Comparison of ENCODE assay signal across 8 cellular contexts in the genomic region with DNA sequence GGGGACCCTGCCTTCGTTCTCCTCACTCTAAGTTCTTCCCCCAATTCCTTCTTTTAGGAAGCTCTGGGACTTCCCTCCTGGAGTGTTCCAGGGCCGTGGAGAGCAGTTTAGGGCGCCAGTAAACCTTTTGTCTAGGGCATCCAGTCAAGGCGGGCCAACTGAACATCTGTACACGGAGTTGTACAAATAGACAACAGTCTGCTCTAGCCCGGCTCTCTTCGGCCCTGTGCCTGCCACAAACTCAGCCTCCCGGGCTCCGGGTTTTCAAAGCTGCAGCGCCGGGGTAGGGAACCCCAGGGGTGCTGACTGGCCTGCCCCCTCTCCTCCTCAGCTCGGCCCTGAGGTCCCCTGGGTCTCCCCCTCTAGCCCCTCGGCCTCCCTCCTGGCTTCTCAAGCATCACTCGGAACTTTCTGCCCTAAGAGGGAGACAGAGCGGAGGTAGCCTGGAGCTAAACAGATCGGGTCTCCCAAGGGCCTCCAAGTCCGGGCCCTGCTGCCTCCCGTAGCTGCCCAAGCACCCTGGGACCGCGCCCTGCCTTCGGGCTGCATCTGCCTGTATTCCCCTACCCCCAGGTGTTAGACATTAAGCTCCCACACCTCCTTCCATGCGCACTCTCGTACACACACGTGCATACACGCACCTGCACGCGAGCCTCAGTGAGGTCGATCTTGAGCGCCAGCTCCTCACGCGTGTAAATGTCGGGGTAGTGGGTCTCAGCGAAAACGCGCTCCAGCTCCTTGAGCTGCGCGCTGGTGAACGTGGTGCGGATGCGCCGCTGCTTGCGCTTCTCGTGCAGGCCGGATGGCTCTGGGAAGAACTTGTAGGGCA. TPM values are rescaled to one million over a fixed set of nuclear protein-coding genes. Genes with fewer than 3 reads are reported as not detected.
A peak's percentile ranks its signal among the peaks of the same experiment; 100 is the strongest.
DNase-seq lines count a peak whose midpoint lies in the region; ATAC-seq and TF ChIP-seq lines count a peak whose summit lies in the region.

No MANE protein-coding gene starts in this region.

- no peaks in the 10 kb centered on the region for H3K9me3 Mint-ChIP-seq in activated CD4-positive, alpha-beta memory T cell treated with anti-CD3 and anti-CD28 coated beads, Interleukin-2, amount 10 ng/mL, durations not matched to agents 7 days and 5 days
- H3K9me3 Mint-ChIP-seq in activated CD4-positive, alpha-beta memory T cell treated with anti-CD3 and anti-CD28 coated beads for 36 hours = no peaks in the 10 kb centered on the region
- H3K9me3 Mint-ChIP-seq in activated naive CD8-positive, alpha-beta T cell treated with anti-CD3 and anti-CD28 coated beads, Interleukin-2, amount 10 ng/mL, durations not matched to agents 7 days and 5 days = peaks cover 1% of the 10 kb centered on the region

- H3K27me3 Mint-ChIP-seq in activated CD4-positive, alpha-beta memory T cell treated with anti-CD3 and anti-CD28 coated beads, Interleukin-2, amount 10 ng/mL, durations not matched to agents 7 days and 5 days = peaks cover 43% of the 10 kb centered on the region
- peaks cover 44% of the 10 kb centered on the region for H3K27me3 Mint-ChIP-seq in activated CD4-positive, alpha-beta memory T cell treated with anti-CD3 and anti-CD28 coated beads for 36 hours
- peaks cover 45% of the 10 kb centered on the region for H3K27me3 Mint-ChIP-seq in activated naive CD8-positive, alpha-beta T cell treated with anti-CD3 and anti-CD28 coated beads, Interleukin-2, amount 10 ng/mL, durations not matched to agents 7 days and 5 days

- H3K79me2 ChIP-seq in OCI-LY7 (ENCODE audit: insufficient read depth, low read depth, low read length) = no peaks in the 10 kb centered on the region

- ATAC-seq in activated naive CD8-positive, alpha-beta T cell treated with anti-CD3 and anti-CD28 coated beads, Interleukin-2, amount 10 ng/mL, durations not matched to agents 7 days and 5 days (ENCODE audit: low read depth) = no peak
- ATAC-seq in left lung (peak; percentile 1), thoracic aorta (ENCODE audit: insufficient number of reproducible peaks, low FRiP score, low read depth) (no peak)

- peaks cover 21% of the 10 kb centered on the region for H3K4me1 Mint-ChIP-seq in activated CD4-positive, alpha-beta memory T cell treated with anti-CD3 and anti-CD28 coated beads, Interleukin-2, amount 10 ng/mL, durations not matched to agents 7 days and 5 days
- H3K4me1 Mint-ChIP-seq in activated CD4-positive, alpha-beta memory T cell treated with anti-CD3 and anti-CD28 coated beads for 36 hours (ENCODE audit: low read depth) = peaks cover 21% of the 10 kb centered on the region
- H3K4me1 Mint-ChIP-seq in activated naive CD8-positive, alpha-beta T cell treated with anti-CD3 and anti-CD28 coated beads, Interleukin-2, amount 10 ng/mL, durations not matched to agents 7 days and 5 days = peaks cover 18% of the 10 kb centered on the region

- POLR2A ChIA-PET in activated CD4-positive, alpha-beta memory T cell treated with anti-CD3 and anti-CD28 coated beads, Interleukin-2, amount 10 ng/mL, durations not matched to agents 7 days and 5 days (lab: Charles Lee) = interaction anchor here (0.6 to 1.8 kb wide), 4 partner anchors 15 to 26 kb away, joined by 3 to 7 read pairs (median 5); a partner anchor contains a TSS
- POLR2A ChIA-PET in activated CD4-positive, alpha-beta memory T cell treated with anti-CD3 and anti-CD28 coated beads for 36 hours (lab: Charles Lee) = no interaction called here
- POLR2A ChIA-PET in activated naive CD8-positive, alpha-beta T cell treated with anti-CD3 and anti-CD28 coated beads, Interleukin-2, amount 10 ng/mL, durations not matched to agents 7 days and 5 days (lab: Charles Lee) = interaction anchor here (1.0 kb wide), 1 partner anchor 17 kb away, joined by 5 read pairs; no protein-coding TSS in a partner anchor
- POLR2A ChIA-PET in OCI-LY7 (lab: Charles Lee) = no interaction called here

- no peaks in the 10 kb centered on the region for H4K20me1 ChIP-seq in OCI-LY7 (ENCODE audit: insufficient read depth, low read length)

- DNase-seq in activated CD4-positive, alpha-beta memory T cell treated with anti-CD3 and anti-CD28 coated beads, Interleukin-2, amount 10 ng/mL, durations not matched to agents 7 days and 5 days = no peak
- DNase-seq in activated CD4-positive, alpha-beta memory T cell treated with anti-CD3 and anti-CD28 coated beads for 36 hours = no peak
- peak; percentile 47 for DNase-seq in activated naive CD8-positive, alpha-beta T cell treated with anti-CD3 and anti-CD28 coated beads, Interleukin-2, amount 10 ng/mL, durations not matched to agents 7 days and 5 days
- no peak for DNase-seq in left lung
- no peak for DNase-seq in thoracic aorta (ENCODE audit: low spot score)
- DNase-seq in OCI-LY7 (ENCODE audit: low spot score) = no peak
- no peak for DNase-seq in foreskin melanocyte
- DNase-seq in HT-29 (ENCODE audit: low spot score) = no peak

- TF ChIP-seq CTCF in left lung (IDR thresholded peaks at IDR 0.05) (no peak), thoracic aorta (IDR thresholded peaks at IDR 0.05) (no peak), OCI-LY7 (conservative IDR thresholded peaks at IDR 0.05; ENCODE audit: low read length) (no peak)

- H3K27ac Mint-ChIP-seq in activated CD4-positive, alpha-beta memory T cell treated with anti-CD3 and anti-CD28 coated beads, Interleukin-2, amount 10 ng/mL, durations not matched to agents 7 days and 5 days = no peak overlapping the region
- no peak overlapping the region for H3K27ac Mint-ChIP-seq in activated CD4-positive, alpha-beta memory T cell treated with anti-CD3 and anti-CD28 coated beads for 36 hours
- H3K27ac Mint-ChIP-seq in activated naive CD8-positive, alpha-beta T cell treated with anti-CD3 and anti-CD28 coated beads, Interleukin-2, amount 10 ng/mL, durations not matched to agents 7 days and 5 days = no peak overlapping the region

- no peak overlapping the region for H2AFZ ChIP-seq in OCI-LY7 (ENCODE audit: low read length)

- H3K27ac ChIP-seq in left lung = no peak overlapping the region
- H3K27ac ChIP-seq in thoracic aorta = no peak overlapping the region
- H3K27ac ChIP-seq in OCI-LY7 (ENCODE audit: low read depth, low read length, poor library complexity, severe bottlenecking) = no peak overlapping the region

- H3K4me3 ChIP-seq in left lung = peak overlapping the region in 1 of 2 donors; percentile 32
- peak overlapping the region; percentile 69 for H3K4me3 ChIP-seq in thoracic aorta
- H3K4me3 ChIP-seq in OCI-LY7 (ENCODE audit: low read depth, low read length, poor library complexity, severe bottlenecking) = no peak overlapping the region

- peaks cover 55 to 70% of the 10 kb centered on the region in 2 donors for H3K27me3 ChIP-seq in left lung
- H3K27me3 ChIP-seq in thoracic aorta (replicated peaks; ENCODE audit: insufficient read depth) = peaks cover 2% of the 10 kb centered on the region

- H3K36me3 ChIP-seq in left lung (peaks cover 0 to 32% of the 10 kb centered on the region in 2 donors), thoracic aorta (peaks cover 14% of the 10 kb centered on the region), OCI-LY7 (ENCODE audit: insufficient read depth, low read length) (peaks cover 30% of the 10 kb centered on the region)

- BruUV-seq in OCI-LY7 (replicated peaks; lab: Mats Ljungman, UMichigan) = no TSS peak

- peak overlapping the region; percentile 50 for H3K4me3 Mint-ChIP-seq in activated CD4-positive, alpha-beta memory T cell treated with anti-CD3 and anti-CD28 coated beads, Interleukin-2, amount 10 ng/mL, durations not matched to agents 7 days and 5 days
- H3K4me3 Mint-ChIP-seq in activated CD4-positive, alpha-beta memory T cell treated with anti-CD3 and anti-CD28 coated beads for 36 hours = no peak overlapping the region
- peak overlapping the region; percentile 80 for H3K4me3 Mint-ChIP-seq in activated naive CD8-positive, alpha-beta T cell treated with anti-CD3 and anti-CD28 coated beads, Interleukin-2, amount 10 ng/mL, durations not matched to agents 7 days and 5 days

- intact Hi-C loops in activated CD4-positive, alpha-beta memory T cell treated with anti-CD3 and anti-CD28 coated beads for 36 hours (cut with micrococcal nuclease) = no loop called here
- intact Hi-C loops in left lung (cut with DNase I) = no loop called here
- intact Hi-C loops in OCI-LY7 (cut with micrococcal nuclease; ENCODE audit: unreplicated experiment) = no loop called here

- H3K4me2 ChIP-seq in OCI-LY7 (ENCODE audit: low read length) = no peak overlapping the region

- no peaks in the 10 kb centered on the region for H3K9me2 ChIP-seq in OCI-LY7 (ENCODE audit: insufficient read depth, low read length)

- peaks cover 25% of the 10 kb centered on the region for H3K36me3 Mint-ChIP-seq in activated CD4-positive, alpha-beta memory T cell treated with anti-CD3 and anti-CD28 coated beads, Interleukin-2, amount 10 ng/mL, durations not matched to agents 7 days and 5 days (ENCODE audit: low read depth)
- H3K36me3 Mint-ChIP-seq in activated CD4-positive, alpha-beta memory T cell treated with anti-CD3 and anti-CD28 coated beads for 36 hours = peaks cover 12% of the 10 kb centered on the region
- H3K36me3 Mint-ChIP-seq in activated naive CD8-positive, alpha-beta T cell treated with anti-CD3 and anti-CD28 coated beads, Interleukin-2, amount 10 ng/mL, durations not matched to agents 7 days and 5 days = peaks cover 11% of the 10 kb centered on the region

- H3K4me1 ChIP-seq in left lung (peaks cover 17 to 42% of the 10 kb centered on the region in 2 donors), thoracic aorta (ENCODE audit: control insufficient read depth in 1 of 2, low read depth in 2 of 2) (peaks cover 17 to 46% of the 10 kb centered on the region in 2 donors), OCI-LY7 (ENCODE audit: insufficient read depth, low read length, poor library complexity, severe bottlenecking) (no peaks in the 10 kb centered on the region)

- CTCF ChIA-PET in activated CD4-positive, alpha-beta memory T cell treated with anti-CD3 and anti-CD28 coated beads, Interleukin-2, amount 10 ng/mL, durations not matched to agents 7 days and 5 days (lab: Charles Lee) = interaction anchor here (0.6 to 1.4 kb wide), 3 partner anchors 174 to 326 kb away, joined by 3 to 4 read pairs (median 3); no protein-coding TSS in a partner anchor
- CTCF ChIA-PET in activated CD4-positive, alpha-beta memory T cell treated with anti-CD3 and anti-CD28 coated beads for 36 hours (lab: Charles Lee) = interaction anchor here (1.0 to 2.3 kb wide), 4 partner anchors 174 to 403 kb away, joined by 3 to 9 read pairs (median 4); no protein-coding TSS in a partner anchor
- CTCF ChIA-PET in OCI-LY7 (lab: Charles Lee; ENCODE audit: unreplicated experiment) = no interaction called here

- H3K9me3 ChIP-seq in left lung (no peaks in the 10 kb centered on the region), thoracic aorta (no peaks in the 10 kb centered on the region), OCI-LY7 (ENCODE audit: low read length) (no peaks in the 10 kb centered on the region)

RNA-seq across cellular contexts. Expression of a gene that starts 3.3 kb away (rescaled TPM):
- not detected for total RNA-seq in activated CD4-positive, alpha-beta memory T cell treated with anti-CD3 and anti-CD28 coated beads, Interleukin-2, amount 10 ng/mL, durations not matched to agents 7 days and 5 days
- not detected for total RNA-seq in activated CD4-positive, alpha-beta memory T cell treated with anti-CD3 and anti-CD28 coated beads for 36 hours
- total RNA-seq in activated naive CD8-positive, alpha-beta T cell treated with anti-CD3 and anti-CD28 coated beads, Interleukin-2, amount 10 ng/mL, durations not matched to agents 7 days and 5 days = not detected
- not detected for total RNA-seq in left lung
- not detected for total RNA-seq in thoracic aorta
- total RNA-seq in OCI-LY7 (2014; rRNA removed; shearing (Covaris generic)) = not detected in 2 replicates
- total RNA-seq in OCI-LY7 (2022) = not detected in 2 replicates
- not detected in 2 replicates for total RNA-seq in HT-29 (2014; rRNA removed; shearing (Covaris generic))

RNA-seq across cellular contexts. Expression of a gene that starts 16.1 kb away (rescaled TPM):
- 100 to 1,000 TPM; 138 to 153 TPM for total RNA-seq in activated CD4-positive, alpha-beta memory T cell treated with anti-CD3 and anti-CD28 coated beads, Interleukin-2, amount 10 ng/mL, durations not matched to agents 7 days and 5 days
- total RNA-seq in activated CD4-positive, alpha-beta memory T cell treated with anti-CD3 and anti-CD28 coated beads for 36 hours = 10 to 100 TPM; 96.9 to 98.9 TPM
- 100 to 1,000 TPM; 166 to 171 TPM for total RNA-seq in activated naive CD8-positive, alpha-beta T cell treated with anti-CD3 and anti-CD28 coated beads, Interleukin-2, amount 10 ng/mL, durations not matched to agents 7 days and 5 days
- total RNA-seq in left lung (100 to 1,000 TPM; 159 to 201 TPM), thoracic aorta (100 to 1,000 TPM; 108 to 113 TPM), OCI-LY7 (2022) (195 and 216 TPM in 2 replicates)
- 60.9 and 103 TPM in 2 replicates for total RNA-seq in OCI-LY7 (2014; rRNA removed; shearing (Covaris generic))
- total RNA-seq in HT-29 (2014; rRNA removed; shearing (Covaris generic)) = 97.2 and 133 TPM in 2 replicates

RNA-seq across cellular contexts. Expression of a gene that starts 24.1 kb away (rescaled TPM):
- not detected for total RNA-seq in activated CD4-positive, alpha-beta memory T cell treated with anti-CD3 and anti-CD28 coated beads, Interleukin-2, amount 10 ng/mL, durations not matched to agents 7 days and 5 days
- total RNA-seq in activated CD4-positive, alpha-beta memory T cell treated with anti-CD3 and anti-CD28 coated beads for 36 hours = not detected
- total RNA-seq in activated naive CD8-positive, alpha-beta T cell treated with anti-CD3 and anti-CD28 coated beads, Interleukin-2, amount 10 ng/mL, durations not matched to agents 7 days and 5 days = under 1 TPM in 1 of 2 experiments, not detected in 1; 0.33 TPM
- total RNA-seq in left lung (10 to 100 TPM; 20.9 to 50.2 TPM), thoracic aorta (100 to 1,000 TPM in 1 of 2 donors, 10 to 100 TPM in 1; 51.4 to 118 TPM), OCI-LY7 (2022) (12.8 and 14.6 TPM in 2 replicates)
- 13.4 and 14.4 TPM in 2 replicates for total RNA-seq in OCI-LY7 (2014; rRNA removed; shearing (Covaris generic))
- total RNA-seq in HT-29 (2014; rRNA removed; shearing (Covaris generic)) = not detected in 2 replicates

RNA-seq across cellular contexts. Expression of a gene that starts 48.7 kb away (rescaled TPM):
- not detected for total RNA-seq in activated CD4-positive, alpha-beta memory T cell treated with anti-CD3 and anti-CD28 coated beads, Interleukin-2, amount 10 ng/mL, durations not matched to agents 7 days and 5 days
- total RNA-seq in activated CD4-positive, alpha-beta memory T cell treated with anti-CD3 and anti-CD28 coated beads for 36 hours = not detected
- not detected for total RNA-seq in activated naive CD8-positive, alpha-beta T cell treated with anti-CD3 and anti-CD28 coated beads, Interleukin-2, amount 10 ng/mL, durations not matched to agents 7 days and 5 days
- total RNA-seq in left lung (100 to 1,000 TPM in 1 of 2 donors, 10 to 100 TPM in 1; 80.8 to 409 TPM), thoracic aorta (not detected), OCI-LY7 (2022) (not detected in 2 replicates)
- not detected in 2 replicates for total RNA-seq in OCI-LY7 (2014; rRNA removed; shearing (Covaris generic))
- 6.1 and 6.2 TPM in 2 replicates for total RNA-seq in HT-29 (2014; rRNA removed; shearing (Covaris generic))

Comparison
In these comparisons a context has a peak if more than half of its experiments do, and no peak if none do; other contexts are left out.
1. POLR2A ChIA-PET loops: an anchor here in activated CD4-positive, alpha-beta memory T cell treated with anti-CD3 and anti-CD28 coated beads, Interleukin-2, amount 10 ng/mL, durations not matched to agents 7 days and 5 days (0.6 to 1.8 kb wide) and activated naive CD8-positive, alpha-beta T cell treated with anti-CD3 and anti-CD28 coated beads, Interleukin-2, amount 10 ng/mL, durations not matched to agents 7 days and 5 days (1.0 kb wide); none called in activated CD4-positive, alpha-beta memory T cell treated with anti-CD3 and anti-CD28 coated beads for 36 hours and OCI-LY7.
2. RNA of a gene that starts 24.1 kb away (total RNA-seq): 51.4 to 118 TPM in thoracic aorta, 20.9 to 50.2 TPM in left lung and 12.8 to 14.6 TPM in OCI-LY7; 0.33 TPM in activated naive CD8-positive, alpha-beta T cell treated with anti-CD3 and anti-CD28 coated beads, Interleukin-2, amount 10 ng/mL, durations not matched to agents 7 days and 5 days, not detected in activated CD4-positive, alpha-beta memory T cell treated with anti-CD3 and anti-CD28 coated beads, Interleukin-2, amount 10 ng/mL, durations not matched to agents 7 days and 5 days, not detected in activated CD4-positive, alpha-beta memory T cell treated with anti-CD3 and anti-CD28 coated beads for 36 hours and not detected in HT-29; every median in the first group is over 10 times any median in the second.